Comparison of ENCODE assay signal across 11 cellular contexts in genomic region chr6:142088858-142089216, GRCh38. TPM values are rescaled to one million over a fixed set of nuclear protein-coding genes. Genes with fewer than 3 reads are reported as not detected.
DNase-seq lines count a peak whose midpoint lies in the region; ATAC-seq, FAIRE-seq and TF ChIP-seq lines count a peak whose summit lies in the region.
"Had no signal": no experiment of that assay in that cellular context is flagged by ENCODE, and none has a peak within 500 bp of the region (broad histone marks: within the 10 kb centered on the region; RNA-seq: fewer than 3 reads in every experiment).

No MANE protein-coding gene starts in this region.

- H2AFZ ChIP-seq in GM12878 (ENCODE audit: control insufficient read depth, low read depth, low read length) = no peak overlapping the region

- no peaks in the 10 kb centered on the region for H3K9me3 ChIP-seq in GM12878 (replicated peaks; ENCODE audit: control insufficient read depth, insufficient read depth, low read length)
- no peaks in the 10 kb centered on the region for H3K9me3 ChIP-seq in kidney (ENCODE audit: control insufficient read depth in 1 of 2, low read length in 2 of 2)
- no peaks in the 10 kb centered on the region for H3K9me3 ChIP-seq in CD8-positive, alpha-beta T cell (ENCODE audit: low read length)

- no peak overlapping the region for H3K4me2 ChIP-seq in GM12878 (ENCODE audit: control insufficient read depth, insufficient read depth)

- no peaks in the 10 kb centered on the region for H3K36me3 Mint-ChIP-seq in CD8-positive, alpha-beta T cell
- H3K36me3 Mint-ChIP-seq in activated CD8-positive, alpha-beta T cell treated with anti-CD3 and anti-CD28 coated beads, Interleukin-2, amount 10 ng/mL, durations not matched to agents 7 days and 5 days (ENCODE audit: low read depth) = no peaks in the 10 kb centered on the region
- H3K36me3 Mint-ChIP-seq: naive B cell had no signal

- H3K27me3 ChIP-seq in GM12878 (replicated peaks in 1 of 2; ENCODE audit: control insufficient read depth in 2 of 2, insufficient read depth in 2 of 2, low read length in 1 of 2) = no peaks in the 10 kb centered on the region
- peaks cover 17% of the 10 kb centered on the region for H3K27me3 ChIP-seq in CD8-positive, alpha-beta T cell (ENCODE audit: insufficient read depth, low read length)

- no TSS peak for BruUV-seq in GM12878 (replicated peaks; lab: Mats Ljungman, UMichigan)

- H3K79me2 ChIP-seq in GM12878 (ENCODE audit: control insufficient read depth, insufficient read depth, low read length) = no peaks in the 10 kb centered on the region

- intact Hi-C loops in GM12878 (cut with micrococcal nuclease; ENCODE audit: unreplicated experiment) (no loop called here), kidney (cut with DNase I) (no loop called here)
- intact Hi-C loops in CD8-positive, alpha-beta T cell (cut with DNase I, micrococcal nuclease) = no loop called here

- H3K27ac ChIP-seq in GM12878 (ENCODE audit: control insufficient read depth, insufficient read depth) = no peak overlapping the region
- H3K27ac ChIP-seq in kidney (ENCODE audit: low read depth in 2 of 2, low read length in 2 of 2) = no peak overlapping the region
- no peak overlapping the region for H3K27ac ChIP-seq in CD8-positive, alpha-beta T cell (ENCODE audit: low read depth, low read length)

- 11% methylated on average over 14 of the region's 14 CpGs for WGBS in GM12878 (ENCODE audit: insufficient coverage, insufficient replicate concordance, low lambda C conversion rate, missing lambda C conversion rate)

- no peak for TF ChIP-seq EP300 in GM12878 (IDR thresholded peaks at IDR 0.05; ENCODE audit: borderline replicate concordance in 1 of 2, control insufficient read depth in 1 of 2, low read depth in 2 of 2, low read length in 2 of 2)

- in situ Hi-C loops in GM12878 (cut with MboI) = no loop called here

- DNase-seq in AG10803 (ENCODE audit: low read depth) (peak; percentile 28), HPDE6-E6E7 (ENCODE audit: extremely low spot score) (peak; percentile 67), GM12878 (ENCODE audit: low read depth, low spot score) (no peak), kidney (peak; percentile 46), NCI-H1092 treated with DMSO at 0.1 percent for 48 hours (lab: John Stamatoyannopoulos, UW) (no peak), NAMALWA (ENCODE audit: low spot score) (no peak)
- no peak for DNase-seq in CD8-positive, alpha-beta T cell
- DNase-seq in activated CD8-positive, alpha-beta T cell treated with anti-CD3 and anti-CD28 coated beads, Interleukin-2, amount 10 ng/mL, durations not matched to agents 7 days and 5 days = no peak
- DNase-seq: GOT3, naive B cell had no signal

- peaks cover 35% of the 10 kb centered on the region for H3K27me3 Mint-ChIP-seq in CD8-positive, alpha-beta T cell (ENCODE audit: low read depth)
- peaks cover 16% of the 10 kb centered on the region for H3K27me3 Mint-ChIP-seq in activated CD8-positive, alpha-beta T cell treated with anti-CD3 and anti-CD28 coated beads, Interleukin-2, amount 10 ng/mL, durations not matched to agents 7 days and 5 days (ENCODE audit: low read depth)

- H3K27ac Mint-ChIP-seq in CD8-positive, alpha-beta T cell = no peak overlapping the region
- no peak overlapping the region for H3K27ac Mint-ChIP-seq in activated CD8-positive, alpha-beta T cell treated with anti-CD3 and anti-CD28 coated beads, Interleukin-2, amount 10 ng/mL, durations not matched to agents 7 days and 5 days
- H3K27ac Mint-ChIP-seq: naive B cell had no signal

- RAD21 ChIA-PET in GM12878 (lab: Charles Lee; ENCODE audit: unreplicated experiment) = no interaction called here

- SMC1A ChIA-PET in GM12878 (lab: Charles Lee; ENCODE audit: uncharacterized antibody, unreplicated experiment) = interaction anchor here (0.7 kb wide), 1 partner anchor 53 kb away, joined by 5 read pairs; no protein-coding TSS in a partner anchor

- H3K36me3 ChIP-seq in GM12878 (ENCODE audit: control insufficient read depth in 2 of 2, insufficient read depth in 2 of 2, low read length in 1 of 2) (no peaks in the 10 kb centered on the region), kidney (ENCODE audit: control insufficient read depth in 1 of 2, insufficient read depth in 2 of 2, low read length in 2 of 2) (no peaks in the 10 kb centered on the region)
- H3K36me3 ChIP-seq in CD8-positive, alpha-beta T cell (ENCODE audit: insufficient read depth, low read length) = no peaks in the 10 kb centered on the region

- TF ChIP-seq CTCF in AG10803 (conservative IDR thresholded peaks at IDR 0.05; ENCODE audit: low read length) (no peak), GM12878 (IDR thresholded peaks at IDR 0.05 in 2 of 3, conservative IDR thresholded peaks at IDR 0.05 in 1 of 3; ENCODE audit: control insufficient read depth in 2 of 3, extremely low read depth in 1 of 3, insufficient read depth in 1 of 3, low read depth in 3 of 3, low read length in 3 of 3) (no peak), kidney (IDR thresholded peaks at IDR 0.05; ENCODE audit: borderline replicate concordance, extremely low read depth, insufficient read depth) (no peak)
- TF ChIP-seq CTCF in CD8-positive, alpha-beta T cell (IDR thresholded peaks at IDR 0.05) = no peak

- FAIRE-seq in GM12878 (lab: Jason Lieb, UNC) (no peak), kidney (lab: Jason Lieb, UNC) (no peak)

- no peaks in the 10 kb centered on the region for H4K20me1 ChIP-seq in GM12878 (ENCODE audit: control insufficient read depth, insufficient read depth)

- H3K4me3 Mint-ChIP-seq in CD8-positive, alpha-beta T cell = no peak overlapping the region
- no peak overlapping the region for H3K4me3 Mint-ChIP-seq in activated CD8-positive, alpha-beta T cell treated with anti-CD3 and anti-CD28 coated beads, Interleukin-2, amount 10 ng/mL, durations not matched to agents 7 days and 5 days

- POLR2A ChIA-PET in GM12878 (lab: Charles Lee) = no interaction called here
- POLR2A ChIA-PET in CD8-positive, alpha-beta T cell (lab: Charles Lee) = no interaction called here
- POLR2A ChIA-PET in activated CD8-positive, alpha-beta T cell treated with anti-CD3 and anti-CD28 coated beads, Interleukin-2, amount 10 ng/mL, durations not matched to agents 7 days and 5 days (lab: Charles Lee) = no interaction called here

- TF ChIP-seq POLR2A in GM12878 (IDR thresholded peaks at IDR 0.05; ENCODE audit: low read depth, low read length) = no peak

- ATAC-seq in GM12878 = no peak
- ATAC-seq in CD8-positive, alpha-beta T cell = no peak
- no peak for ATAC-seq in activated CD8-positive, alpha-beta T cell treated with anti-CD3 and anti-CD28 coated beads, Interleukin-2, amount 10 ng/mL, durations not matched to agents 7 days and 5 days

- H3K9ac ChIP-seq in GM12878 (ENCODE audit: control insufficient read depth, insufficient read depth, low read length) (no peak overlapping the region), kidney (ENCODE audit: low read length in 2 of 2) (no peak overlapping the region)

- H3K4me3 ChIP-seq in AG10803 (ENCODE audit: low read length) = no peak overlapping the region
- H3K4me3 ChIP-seq in GM12878 = no peak overlapping the region
- H3K4me3 ChIP-seq in kidney (ENCODE audit: low read length in 2 of 2) = no peak overlapping the region
- H3K4me3 ChIP-seq in CD8-positive, alpha-beta T cell (ENCODE audit: low read depth, low read length) = no peak overlapping the region

- H3K4me1 ChIP-seq in GM12878 (ENCODE audit: control insufficient read depth, insufficient read depth, low read length) = no peaks in the 10 kb centered on the region
- H3K4me1 ChIP-seq in kidney (ENCODE audit: control insufficient read depth in 1 of 2, insufficient read depth in 1 of 2, low read depth in 1 of 2, low read length in 2 of 2) = peaks cover 0 to 3% of the 10 kb centered on the region in 2 donors
- no peaks in the 10 kb centered on the region for H3K4me1 ChIP-seq in CD8-positive, alpha-beta T cell (ENCODE audit: insufficient read depth, low read length)

- CTCF ChIA-PET in GM12878 (lab: Yijun Ruan, JAX) = no interaction called here
- CTCF ChIA-PET in CD8-positive, alpha-beta T cell (lab: Charles Lee) = no interaction called here
- CTCF ChIA-PET in activated CD8-positive, alpha-beta T cell treated with anti-CD3 and anti-CD28 coated beads, Interleukin-2, amount 10 ng/mL, durations not matched to agents 7 days and 5 days (lab: Charles Lee) = no interaction called here

- TF ChIP-seq RAD21 in GM12878 (IDR thresholded peaks at IDR 0.05; ENCODE audit: insufficient read depth, low read depth, low read length) = no peak

- peaks cover 5% of the 10 kb centered on the region for H3K4me1 Mint-ChIP-seq in CD8-positive, alpha-beta T cell (ENCODE audit: low read depth)
- H3K4me1 Mint-ChIP-seq in activated CD8-positive, alpha-beta T cell treated with anti-CD3 and anti-CD28 coated beads, Interleukin-2, amount 10 ng/mL, durations not matched to agents 7 days and 5 days (ENCODE audit: low read depth) = no peaks in the 10 kb centered on the region

- H3K9me3 Mint-ChIP-seq in CD8-positive, alpha-beta T cell = no peaks in the 10 kb centered on the region
- H3K9me3 Mint-ChIP-seq in activated CD8-positive, alpha-beta T cell treated with anti-CD3 and anti-CD28 coated beads, Interleukin-2, amount 10 ng/mL, durations not matched to agents 7 days and 5 days (ENCODE audit: insufficient read depth) = no peaks in the 10 kb centered on the region
- H3K9me3 Mint-ChIP-seq: central memory CD8-positive, alpha-beta T cell had no signal

RNA-seq across cellular contexts. Expression of gene GJE1, which starts 43.9 kb away (rescaled TPM):
- total RNA-seq in GM12878 (2013; cell fraction: nucleolus; rRNA removed) = not detected in 2 replicates
- not detected in 2 replicates for total RNA-seq in GM12878 (2014; rRNA removed)
- total RNA-seq in GM12878 (2014; rRNA removed; fragmentation: Illumina TruSeq; extraction: Trizol) = not detected in 2 replicates
- not detected in 2 replicates for total RNA-seq in GM12878 (2021)
- not detected for polyA plus RNA-seq in GM12878 (2011; ENCODE audit: low read depth)
- not detected in 2 replicates for polyA plus RNA-seq in GM12878 (2011; rRNA removed)
- polyA plus RNA-seq in GM12878 (2011; cell fraction: cytosol; rRNA removed) = not detected in 2 replicates
- polyA plus RNA-seq in GM12878 (2011; cell fraction: nucleus; rRNA removed) = not detected in 2 replicates
- not detected in 2 replicates for polyA plus RNA-seq in GM12878 (2012)
- polyA plus RNA-seq in GM12878 (2014; fragmentation: Illumina TruSeq; extraction: Trizol) = not detected in 2 replicates
- polyA plus RNA-seq in GM12878 (2014; fragmentation: Nextera tagmentation; extraction: Ambion mirVana) = not detected
- not detected in 2 replicates for polyA plus RNA-seq in GM12878 (2014; rRNA removed)
- not detected for polyA plus RNA-seq in GM12878 (2016; fragmentation: Nextera tagmentation; extraction: Ambion mirVana)
- polyA minus RNA-seq in GM12878 (2011; rRNA and poly(A)+ RNA removed) = not detected in 2 replicates
- not detected in 2 replicates for polyA minus RNA-seq in GM12878 (2011; cell fraction: cytosol; rRNA and poly(A)+ RNA removed)
- polyA minus RNA-seq in GM12878 (2011; cell fraction: nucleus; rRNA and poly(A)+ RNA removed) = not detected in 2 replicates
- total RNA-seq in kidney = not detected
- polyA plus RNA-seq in kidney (ENCODE audit: insufficient read depth, low read depth, low replicate concordance) = not detected
- total RNA-seq in CD8-positive, alpha-beta T cell = not detected
- not detected for total RNA-seq in activated CD8-positive, alpha-beta T cell treated with anti-CD3 and anti-CD28 coated beads, Interleukin-2, amount 10 ng/mL, durations not matched to agents 7 days and 5 days

RNA-seq across cellular contexts. Expression of gene NMBR, which starts 58.1 kb away (rescaled TPM):
- total RNA-seq in GM12878 (2013; cell fraction: nucleolus; rRNA removed) = not detected in 2 replicates
- not detected in 2 replicates for total RNA-seq in GM12878 (2014; rRNA removed)
- not detected in 2 replicates for total RNA-seq in GM12878 (2014; rRNA removed; fragmentation: Illumina TruSeq; extraction: Trizol)
- total RNA-seq in GM12878 (2021) = not detected in 2 replicates
- not detected for polyA plus RNA-seq in GM12878 (2011; ENCODE audit: low read depth)
- not detected in 2 replicates for polyA plus RNA-seq in GM12878 (2011; rRNA removed)
- polyA plus RNA-seq in GM12878 (2011; cell fraction: cytosol; rRNA removed) = not detected in 2 replicates
- polyA plus RNA-seq in GM12878 (2011; cell fraction: nucleus; rRNA removed) = not detected in 2 replicates
- polyA plus RNA-seq in GM12878 (2012) = not detected in 2 replicates
- polyA plus RNA-seq in GM12878 (2014; fragmentation: Illumina TruSeq; extraction: Trizol) = not detected in 2 replicates
- polyA plus RNA-seq in GM12878 (2014; fragmentation: Nextera tagmentation; extraction: Ambion mirVana) = not detected
- 0.16 TPM in 1 of 2 replicates, not detected in the other for polyA plus RNA-seq in GM12878 (2014; rRNA removed)
- not detected for polyA plus RNA-seq in GM12878 (2016; fragmentation: Nextera tagmentation; extraction: Ambion mirVana)
- polyA minus RNA-seq in GM12878 (2011; rRNA and poly(A)+ RNA removed) = not detected in 2 replicates
- not detected in 2 replicates for polyA minus RNA-seq in GM12878 (2011; cell fraction: cytosol; rRNA and poly(A)+ RNA removed)
- not detected in 2 replicates for polyA minus RNA-seq in GM12878 (2011; cell fraction: nucleus; rRNA and poly(A)+ RNA removed)
- not detected for total RNA-seq in kidney
- polyA plus RNA-seq in kidney (ENCODE audit: insufficient read depth, low read depth, low replicate concordance) = not detected
- not detected for total RNA-seq in CD8-positive, alpha-beta T cell
- not detected for total RNA-seq in activated CD8-positive, alpha-beta T cell treated with anti-CD3 and anti-CD28 coated beads, Interleukin-2, amount 10 ng/mL, durations not matched to agents 7 days and 5 days

RNA-seq across cellular contexts. Expression of gene VTA1, which starts 58.2 kb away (rescaled TPM):
- 29.5 and 31.7 TPM in 2 replicates for total RNA-seq in GM12878 (2013; cell fraction: nucleolus; rRNA removed)
- total RNA-seq in GM12878 (2014; rRNA removed) (58.9 and 60.9 TPM in 2 replicates), GM12878 (2014; rRNA removed; fragmentation: Illumina TruSeq; extraction: Trizol) (66.4 and 69.2 TPM in 2 replicates), GM12878 (2021) (44.6 and 48.3 TPM in 2 replicates), kidney (37.2 TPM)
- polyA plus RNA-seq in GM12878 (2011; ENCODE audit: low read depth) = 25.9 TPM
- polyA plus RNA-seq in GM12878 (2011; rRNA removed) (119 and 132 TPM in 2 replicates), GM12878 (2014; fragmentation: Illumina TruSeq; extraction: Trizol) (96.6 and 122 TPM in 2 replicates), GM12878 (2014; fragmentation: Nextera tagmentation; extraction: Ambion mirVana) (100 to 1,000 TPM in 1 of 2 experiments, 10 to 100 TPM in 1; 84.7 to 126 TPM), GM12878 (2014; rRNA removed) (42.5 and 53.5 TPM in 2 replicates), GM12878 (2016; fragmentation: Nextera tagmentation; extraction: Ambion mirVana) (100 to 1,000 TPM; 120 TPM), kidney (ENCODE audit: insufficient read depth, low read depth, low replicate concordance) (32.9 TPM)
- polyA plus RNA-seq in GM12878 (2011; cell fraction: cytosol; rRNA removed) = 70.6 and 70.8 TPM in 2 replicates
- polyA plus RNA-seq in GM12878 (2011; cell fraction: nucleus; rRNA removed) = 41.8 and 43.1 TPM in 2 replicates
- polyA plus RNA-seq in GM12878 (2012) = 33.7 and 41.4 TPM in 2 replicates
- polyA minus RNA-seq in GM12878 (2011; rRNA and poly(A)+ RNA removed) = 76.6 and 107 TPM in 2 replicates
- 27.0 and 38.1 TPM in 2 replicates for polyA minus RNA-seq in GM12878 (2011; cell fraction: cytosol; rRNA and poly(A)+ RNA removed)
- polyA minus RNA-seq in GM12878 (2011; cell fraction: nucleus; rRNA and poly(A)+ RNA removed) = 16.1 and 28.1 TPM in 2 replicates
- total RNA-seq in CD8-positive, alpha-beta T cell = 10 to 100 TPM; 20.7 to 24.6 TPM
- total RNA-seq in activated CD8-positive, alpha-beta T cell treated with anti-CD3 and anti-CD28 coated beads, Interleukin-2, amount 10 ng/mL, durations not matched to agents 7 days and 5 days = 10 to 100 TPM; 47.2 to 51.2 TPM

Comparison
In these comparisons a context has a peak if more than half of its experiments do, and no peak if none do; other contexts are left out.
1. DNase-seq: peak in AG10803 (single experiment), HPDE6-E6E7 (single experiment) and kidney (single experiment); none in GM12878 (single experiment), NCI-H1092 treated with DMSO at 0.1 percent for 48 hours (single experiment), CD8-positive, alpha-beta T cell (0 of 7), NAMALWA (single experiment) and activated CD8-positive, alpha-beta T cell treated with anti-CD3 and anti-CD28 coated beads, Interleukin-2, amount 10 ng/mL, durations not matched to agents 7 days and 5 days (single experiment).